In the genomic region with DNA sequence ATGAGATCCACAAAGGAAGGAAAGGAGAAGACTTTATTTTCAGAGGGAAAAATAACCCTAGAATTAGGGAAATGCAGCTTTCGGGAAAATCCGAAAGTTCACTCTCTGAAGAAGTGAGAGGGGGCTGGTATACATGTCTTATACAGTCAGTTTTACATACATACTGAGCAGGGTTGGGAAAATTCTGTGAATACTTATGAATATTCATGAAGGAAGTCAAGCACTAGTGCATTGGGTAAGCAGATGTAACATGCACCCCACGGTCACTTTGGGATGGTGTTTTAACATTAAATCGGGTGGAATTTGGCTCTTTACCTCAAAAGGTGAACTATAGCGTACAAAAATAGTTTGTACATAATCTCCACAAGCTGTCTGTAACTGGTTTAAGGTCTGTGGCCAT, we compare ENCODE assay signal across 29 cellular contexts. TPM values are rescaled to one million over a fixed set of nuclear protein-coding genes. Genes with fewer than 3 reads are reported as not detected.
"Had no signal": no experiment of that assay in that cellular context is flagged by ENCODE, and none has a peak within 500 bp of the region (broad histone marks: within the 10 kb centered on the region; RNA-seq: fewer than 3 reads in every experiment).

No MANE protein-coding gene starts in this region.

- ATAC-seq: activated CD4-positive, alpha-beta T cell treated with anti-CD3 and anti-CD28 coated beads for 36 hours; activated T-cell treated with anti-CD3 and anti-CD28 coated beads, Interleukin-2, amount 50 U/mL, for 4 hours; activated T-helper 17 cell treated with anti-CD3 and anti-CD28 coated beads, Interleukin-2, amount 50 U/mL, for 72 hours; foreskin keratinocyte; gastrocnemius medialis; heart left ventricle had no signal

- H3K4me3 ChIP-seq: ascending aorta, breast epithelium, cardiac muscle cell, colonic mucosa, dorsolateral prefrontal cortex, esophagus muscularis mucosa, gastrocnemius medialis, heart left ventricle had no signal

- H3K4me1 Mint-ChIP-seq: brain had no signal

- H3K4me1 ChIP-seq: ascending aorta, breast epithelium, colonic mucosa, esophagus muscularis mucosa, foreskin keratinocyte had no signal

- H3K4me3 Mint-ChIP-seq: activated CD4-positive, alpha-beta memory T cell treated with anti-CD3 and anti-CD28 coated beads, Interleukin-2, amount 10 ng/mL, durations not matched to agents 7 days and 5 days; activated CD4-positive, alpha-beta T cell treated with anti-CD3 and anti-CD28 coated beads for 36 hours; activated naive CD8-positive, alpha-beta T cell; activated T-cell treated with anti-CD3 and anti-CD28 coated beads, Interleukin-2, amount 50 U/mL, for 4 hours; brain had no signal

- DNase-seq: activated CD4-positive, alpha-beta memory T cell treated with anti-CD3 and anti-CD28 coated beads, Interleukin-2, amount 10 ng/mL, durations not matched to agents 7 days and 5 days; activated CD4-positive, alpha-beta T cell treated with anti-CD3 and anti-CD28 coated beads for 36 hours; activated CD4-positive, CD25-positive, alpha-beta regulatory T cell; activated CD4-positive, CD25-positive, alpha-beta regulatory T cell treated with anti-CD3 and anti-CD28 coated beads, Interleukin-2, amount 50 U/mL, for 72 hours; activated CD8-positive, alpha-beta memory T cell treated with anti-CD3 and anti-CD28 coated beads, Interleukin-2, amount 50 U/mL, for 48 hours; activated effector memory CD4-positive, alpha-beta T cell treated with Interleukin-2 at 50 U/mL for 16 hours; activated gamma-delta T cell treated with Interleukin-2 at 50 U/mL for 16 hours; activated naive CD4-positive, alpha-beta T cell treated with anti-CD3 and anti-CD28 coated beads, Interleukin-2, amount 50 U/mL, for 16 hours; activated naive CD4-positive, alpha-beta T cell treated with Interleukin-2 at 50 U/mL for 16 hours; activated T-cell treated with anti-CD3 and anti-CD28 coated beads for 4 hours; activated T-cell treated with anti-CD3 and anti-CD28 coated beads, Interleukin-2, amount 50 U/mL, for 4 hours; central memory CD4-positive, alpha-beta T cell; cerebellar nuclear complex; colonic mucosa; dorsolateral prefrontal cortex; effector memory CD4-positive, alpha-beta T cell; erythroblast; foreskin keratinocyte; gastrocnemius medialis; glutamatergic neuron; heart left ventricle; T-helper 2 cell had no signal

- H3K27ac Mint-ChIP-seq: activated CD4-positive, alpha-beta memory T cell treated with anti-CD3 and anti-CD28 coated beads, Interleukin-2, amount 10 ng/mL, durations not matched to agents 7 days and 5 days; activated CD4-positive, alpha-beta T cell treated with anti-CD3 and anti-CD28 coated beads for 36 hours; activated naive CD8-positive, alpha-beta T cell; activated T-helper 17 cell treated with anti-CD3 and anti-CD28 coated beads, Interleukin-2, amount 50 U/mL, for 72 hours; brain had no signal

- H3K36me3 Mint-ChIP-seq: activated naive CD8-positive, alpha-beta T cell; brain had no signal

- H3K27me3 Mint-ChIP-seq: brain had no signal

- H3K27ac ChIP-seq: ascending aorta, breast epithelium, cardiac muscle cell, colonic mucosa, dorsolateral prefrontal cortex, esophagus muscularis mucosa, foreskin keratinocyte, gastrocnemius medialis had no signal

- H3K36me3 ChIP-seq: ascending aorta, breast epithelium, cardiac muscle cell, colonic mucosa, esophagus muscularis mucosa, gastrocnemius medialis, heart left ventricle had no signal

- H3K27me3 ChIP-seq: ascending aorta, breast epithelium, cardiac muscle cell, colonic mucosa, foreskin keratinocyte, gastrocnemius medialis had no signal

- H3K9me3 Mint-ChIP-seq: activated CD4-positive, alpha-beta memory T cell treated with anti-CD3 and anti-CD28 coated beads, Interleukin-2, amount 10 ng/mL, durations not matched to agents 7 days and 5 days; activated T-cell treated with anti-CD3 and anti-CD28 coated beads, Interleukin-2, amount 50 U/mL, for 4 hours; activated T-helper 17 cell treated with anti-CD3 and anti-CD28 coated beads, Interleukin-2, amount 50 U/mL, for 72 hours; brain had no signal

- H3K9me3 ChIP-seq: ascending aorta, breast epithelium, colonic mucosa, esophagus muscularis mucosa, gastrocnemius medialis, heart left ventricle had no signal

RNA-seq across cellular contexts. Expression of gene KLRF1, which starts 15.6 kb away (rescaled TPM):
- total RNA-seq: activated CD4-positive, alpha-beta T cell treated with anti-CD3 and anti-CD28 coated beads for 36 hours; activated T-cell treated with anti-CD3 and anti-CD28 coated beads, Interleukin-2, amount 50 U/mL, for 4 hours; activated T-helper 17 cell treated with anti-CD3 and anti-CD28 coated beads, Interleukin-2, amount 50 U/mL, for 72 hours; ascending aorta; cardiac muscle cell; gastrocnemius medialis had no signal

RNA-seq across cellular contexts. Expression of gene CD69, which starts 51.0 kb away (rescaled TPM):
- total RNA-seq: cardiac muscle cell, foreskin keratinocyte had no signal

RNA-seq across cellular contexts. Expression of gene CLEC2B, which starts 57.5 kb away (rescaled TPM):
- total RNA-seq: cardiac muscle cell had no signal
